ENCODE assay signal across 15 cellular contexts in genomic region chrX:129493643-129494042, GRCh38. TPM values are rescaled to one million over a fixed set of nuclear protein-coding genes. Genes with fewer than 3 reads are reported as not detected.
DNase-seq lines count a peak whose midpoint lies in the region; ATAC-seq and TF ChIP-seq lines count a peak whose summit lies in the region.
"Had no signal": no experiment of that assay in that cellular context is flagged by ENCODE, and none has a peak within 500 bp of the region (broad histone marks: within the 10 kb centered on the region; RNA-seq: fewer than 3 reads in every experiment).

No MANE protein-coding gene starts in this region.

- no peak for ATAC-seq in GM21447 (IDR thresholded peaks at IDR 0.05; ENCODE audit: unreplicated experiment)
- no peak for ATAC-seq in naive thymus-derived CD4-positive, alpha-beta T cell
- no peak for ATAC-seq in mucosa of descending colon
- ATAC-seq: CD8-positive, alpha-beta T cell had no signal

- H3K4me1 Mint-ChIP-seq in naive thymus-derived CD4-positive, alpha-beta T cell: no peaks in the 10 kb centered on the region

- no peaks in the 10 kb centered on the region for H3K27me3 ChIP-seq in naive thymus-derived CD4-positive, alpha-beta T cell (ENCODE audit: control insufficient read depth in 2 of 2, insufficient read depth in 2 of 2, low read length in 2 of 2)

- no peaks in the 10 kb centered on the region for H3K9me3 ChIP-seq in naive thymus-derived CD4-positive, alpha-beta T cell (ENCODE audit: control insufficient read depth in 2 of 3, low read length in 3 of 3)
- H3K9me3 ChIP-seq in mucosa of descending colon: no peaks in the 10 kb centered on the region

- in situ Hi-C loops in astrocyte of the spinal cord (cut with HindIII; ENCODE audit: low sequenced_read_pairs): no loop called here

- no peak overlapping the region for H3K4me3 Mint-ChIP-seq in naive thymus-derived CD4-positive, alpha-beta T cell
- H3K4me3 Mint-ChIP-seq: CD8-positive, alpha-beta T cell; stimulated activated naive CD8-positive, alpha-beta T cell treated with anti-CD3 and anti-CD28 coated beads, Interleukin-15, Interleukin-2, amounts not matched to agents 100 ng/mL and 50 ng/mL, for 24 hours had no signal

- intact Hi-C loops in naive thymus-derived CD4-positive, alpha-beta T cell (cut with micrococcal nuclease): no loop called here
- intact Hi-C loops in mucosa of descending colon (cut with DNase I, micrococcal nuclease): no loop called here

- H3K4me3 ChIP-seq in AG09309 (ENCODE audit: control insufficient read depth, low read depth, low read length) (no peak overlapping the region), astrocyte of the spinal cord (ENCODE audit: low read depth, low read length) (no peak overlapping the region), mucosa of descending colon (no peak overlapping the region)
- no peak overlapping the region for H3K4me3 ChIP-seq in naive thymus-derived CD4-positive, alpha-beta T cell (ENCODE audit: low read length)

- H3K9me3 Mint-ChIP-seq in naive thymus-derived CD4-positive, alpha-beta T cell: no peaks in the 10 kb centered on the region
- H3K9me3 Mint-ChIP-seq: CD8-positive, alpha-beta T cell; stimulated activated naive CD8-positive, alpha-beta T cell treated with anti-CD3 and anti-CD28 coated beads, Interleukin-15, Interleukin-2, amounts not matched to agents 100 ng/mL and 50 ng/mL, for 24 hours had no signal

- DNase-seq in AG09309 (ENCODE audit: low read depth) (peak; percentile 34), HS-5 (ENCODE audit: low read depth) (peak; percentile 42), astrocyte of the spinal cord (ENCODE audit: low read depth, low spot score) (peak; percentile 44), iris pigment epithelial cell (ENCODE audit: low read depth) (peak; percentile 66), NCI-H2196 treated with DMSO at 0.1 percent for 48 hours (lab: John Stamatoyannopoulos, UW; ENCODE audit: unreplicated experiment) (no peak), mucosa of descending colon (no peak)
- DNase-seq in naive thymus-derived CD4-positive, alpha-beta T cell: no peak
- DNase-seq: amniotic stem cell; CD8-positive, alpha-beta T cell; Karpas-422; NCI-H2171 treated with DMSO at 0.1 percent for 48 hours; NCI-H774; stimulated activated CD4-positive, alpha-beta T cell treated with anti-CD3 and anti-CD28 coated beads, Interleukin-2, amount 100 ng/mL, for 24 hours had no signal

- no peak overlapping the region for H3K27ac Mint-ChIP-seq in naive thymus-derived CD4-positive, alpha-beta T cell
- H3K27ac Mint-ChIP-seq: CD8-positive, alpha-beta T cell; stimulated activated naive CD8-positive, alpha-beta T cell treated with anti-CD3 and anti-CD28 coated beads, Interleukin-15, Interleukin-2, amounts not matched to agents 100 ng/mL and 50 ng/mL, for 24 hours had no signal

- H3K36me3 Mint-ChIP-seq in naive thymus-derived CD4-positive, alpha-beta T cell: peaks cover 0 to 9% (median 0%) of the 10 kb centered on the region in 5 donors

- POLR2A ChIA-PET in naive thymus-derived CD4-positive, alpha-beta T cell (lab: Charles Lee): no interaction called here

- no peaks in the 10 kb centered on the region for H3K27me3 Mint-ChIP-seq in naive thymus-derived CD4-positive, alpha-beta T cell
- H3K27me3 Mint-ChIP-seq: stimulated activated naive CD8-positive, alpha-beta T cell treated with anti-CD3 and anti-CD28 coated beads, Interleukin-15, Interleukin-2, amounts not matched to agents 100 ng/mL and 50 ng/mL, for 24 hours had no signal

- CTCF ChIA-PET in naive thymus-derived CD4-positive, alpha-beta T cell (lab: Charles Lee): no interaction called here

- TF ChIP-seq CTCF in AG09309 (IDR thresholded peaks at IDR 0.05; ENCODE audit: control insufficient read depth, insufficient read depth, low read depth, low read length, missing control alignments): no peak
- no peak for TF ChIP-seq CTCF in astrocyte of the spinal cord (IDR thresholded peaks at IDR 0.05; ENCODE audit: low read depth, low read length)
- TF ChIP-seq CTCF in mucosa of descending colon (IDR thresholded peaks at IDR 0.05): no peak

- H3K36me3 ChIP-seq in naive thymus-derived CD4-positive, alpha-beta T cell (ENCODE audit: control insufficient read depth in 2 of 3, insufficient read depth in 3 of 3, low read length in 3 of 3): no peaks in the 10 kb centered on the region
- H3K36me3 ChIP-seq in mucosa of descending colon (ENCODE audit: low read depth): no peaks in the 10 kb centered on the region

- H3K27ac ChIP-seq in naive thymus-derived CD4-positive, alpha-beta T cell (ENCODE audit: low read depth, low read length): no peak overlapping the region

- H3K4me1 ChIP-seq in naive thymus-derived CD4-positive, alpha-beta T cell (ENCODE audit: control insufficient read depth in 2 of 2, insufficient read depth in 2 of 2, low read length in 2 of 2): no peaks in the 10 kb centered on the region
- H3K4me1 ChIP-seq in mucosa of descending colon (ENCODE audit: low read depth): no peaks in the 10 kb centered on the region

RNA-seq across cellular contexts. Expression of gene SMARCA1, which starts 29.6 kb away (rescaled TPM):
- 1 to 10 TPM in 3 of 5 experiments, under 1 TPM in 1, not detected in 1; 0.72 to 2.9 (median 1.7) TPM for total RNA-seq in naive thymus-derived CD4-positive, alpha-beta T cell
- 1 to 10 TPM; 3.3 to 5.0 TPM for polyA plus RNA-seq in naive thymus-derived CD4-positive, alpha-beta T cell
- 10 to 100 TPM in 1 of 3 donors, 1 to 10 TPM in 2; 3.1 to 31.6 (median 6.0) TPM for total RNA-seq in mucosa of descending colon

RNA-seq across cellular contexts. Expression of gene OCRL, which starts 46.4 kb away (rescaled TPM):
- total RNA-seq in naive thymus-derived CD4-positive, alpha-beta T cell: 1 to 10 TPM; 2.7 to 6.2 (median 5.6) TPM
- 1 to 10 TPM in 1 of 2 donors, under 1 TPM in 1; 0.47 to 1.9 TPM for polyA plus RNA-seq in naive thymus-derived CD4-positive, alpha-beta T cell
- 10 to 100 TPM; 27.0 to 34.5 (median 30.7) TPM for total RNA-seq in mucosa of descending colon

Comparison
In these comparisons a context has a peak if more than half of its experiments do, and no peak if none do; other contexts are left out.
1. DNase-seq: peak in AG09309 (single experiment), HS-5 (single experiment), astrocyte of the spinal cord (single experiment) and iris pigment epithelial cell (single experiment); none in NCI-H2196 treated with DMSO at 0.1 percent for 48 hours (single experiment), naive thymus-derived CD4-positive, alpha-beta T cell (0 of 9) and mucosa of descending colon (0 of 3).